Comparison of ENCODE assay signal across 20 cellular contexts in the genomic region with DNA sequence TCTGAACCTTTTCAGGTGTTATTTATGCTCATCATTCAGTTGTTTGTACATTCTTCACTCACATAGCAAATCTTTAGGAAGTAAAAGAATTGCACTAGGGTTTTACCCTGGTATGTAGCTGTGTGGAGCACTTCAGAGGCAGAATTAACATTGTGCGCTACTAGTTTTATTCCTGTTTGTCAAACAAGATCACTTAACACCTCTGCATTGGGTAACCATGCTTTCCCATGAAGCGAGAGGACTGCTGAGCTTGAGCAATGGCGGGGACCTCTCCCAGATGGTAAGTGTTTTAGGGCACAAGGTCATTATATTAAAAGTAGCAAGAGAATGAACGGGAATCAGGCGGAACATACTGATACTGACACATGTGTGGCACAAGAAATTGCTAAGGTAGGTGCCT. TPM values are rescaled to one million over a fixed set of nuclear protein-coding genes. Genes with fewer than 3 reads are reported as not detected.
DNase-seq lines count a peak whose midpoint lies in the region; ATAC-seq and TF ChIP-seq lines count a peak whose summit lies in the region.
"Had no signal": no experiment of that assay in that cellular context is flagged by ENCODE, and none has a peak within 500 bp of the region (broad histone marks: within the 10 kb centered on the region; RNA-seq: fewer than 3 reads in every experiment).

No MANE protein-coding gene starts in this region.

- TF ChIP-seq CTCF in body of pancreas (IDR thresholded peaks at IDR 0.05), result no peak
- no peak for TF ChIP-seq CTCF in foreskin fibroblast (IDR thresholded peaks at IDR 0.05; ENCODE audit: low read depth, low read length)
- no peak for TF ChIP-seq CTCF in right lobe of liver (IDR thresholded peaks at IDR 0.05)
- TF ChIP-seq CTCF in upper lobe of right lung (IDR thresholded peaks at IDR 0.05), result no peak
- TF ChIP-seq CTCF in MM.1S (IDR thresholded peaks at IDR 0.05; ENCODE audit: low read length), result no peak

- no peaks in the 10 kb centered on the region for H3K9me3 Mint-ChIP-seq in stimulated activated effector memory CD8-positive, alpha-beta T cell treated with anti-CD3 and anti-CD28 coated beads, Interleukin-12 subunit alpha, Interleukin-12 subunit beta, amount 100 ng/mL, for 72 hours
- H3K9me3 Mint-ChIP-seq: CD4-positive, CD25-positive, alpha-beta regulatory T cell; CD8-positive, alpha-beta memory T cell had no signal

- H3K9me2 ChIP-seq in GM23248 (ENCODE audit: insufficient read depth), result no peaks in the 10 kb centered on the region
- H3K9me2 ChIP-seq in MM.1S (replicated peaks; ENCODE audit: insufficient read depth, low read length), result no peaks in the 10 kb centered on the region

- H3K36me3 ChIP-seq in body of pancreas (replicated peaks in 1 of 2; ENCODE audit: insufficient read depth in 1 of 2, low read depth in 2 of 2) (no peaks in the 10 kb centered on the region), right lobe of liver (no peaks in the 10 kb centered on the region), upper lobe of right lung (no peaks in the 10 kb centered on the region), GM23248 (ENCODE audit: low read depth) (no peaks in the 10 kb centered on the region), MM.1S (replicated peaks; ENCODE audit: insufficient read depth, low read length) (no peaks in the 10 kb centered on the region)
- H3K36me3 ChIP-seq: BE2C had no signal

- no peaks in the 10 kb centered on the region for H3F3A ChIP-seq in GM23248 (ENCODE audit: insufficient read depth)
- no peaks in the 10 kb centered on the region for H3F3A ChIP-seq in MM.1S (ENCODE audit: insufficient read depth, low read length)

- no peak overlapping the region for H3K27ac Mint-ChIP-seq in stimulated activated effector memory CD8-positive, alpha-beta T cell treated with anti-CD3 and anti-CD28 coated beads, Interleukin-12 subunit alpha, Interleukin-12 subunit beta, amount 100 ng/mL, for 72 hours
- H3K27ac Mint-ChIP-seq: CD4-positive, CD25-positive, alpha-beta regulatory T cell; CD8-positive, alpha-beta memory T cell; GM23338 had no signal

- DNase-seq in body of pancreas, result no peak
- DNase-seq in foreskin fibroblast, result peak; percentile 56 to 78
- DNase-seq in right lobe of liver, result peak in 1 of 3 donors; percentile 72
- no peak for DNase-seq in upper lobe of right lung
- DNase-seq in GM23248, result no peak
- no peak for DNase-seq in MM.1S
- no peak for DNase-seq in stimulated activated effector memory CD8-positive, alpha-beta T cell treated with anti-CD3 and anti-CD28 coated beads, Interleukin-12 subunit alpha, Interleukin-12 subunit beta, amount 100 ng/mL, for 72 hours (ENCODE audit: low spot score in 2 of 2)
- DNase-seq: ACHN; BE2C; C1 segment of cervical spinal cord; CD4-positive, CD25-positive, alpha-beta regulatory T cell; CD8-positive, alpha-beta memory T cell; COR-L47; DMS 273 treated with DMSO at 0.1 percent for 48 hours; DMS53; DND-41; EL; HCEC 1CT had no signal

- H3K4me2 ChIP-seq in GM23248 (ENCODE audit: unreplicated experiment) (no peak overlapping the region), MM.1S (ENCODE audit: low read depth, low read length) (no peak overlapping the region)
- H3K4me2 ChIP-seq: GM23338 had no signal

- H3K4me3 Mint-ChIP-seq in stimulated activated effector memory CD8-positive, alpha-beta T cell treated with anti-CD3 and anti-CD28 coated beads, Interleukin-12 subunit alpha, Interleukin-12 subunit beta, amount 100 ng/mL, for 72 hours, result no peak overlapping the region
- H3K4me3 Mint-ChIP-seq: CD4-positive, CD25-positive, alpha-beta regulatory T cell; CD8-positive, alpha-beta memory T cell; GM23338 had no signal

- ATAC-seq in body of pancreas (peak; percentile 10), right lobe of liver (peak; percentile 26 to 60 (median 47)), upper lobe of right lung (peak; percentile 75)
- no peak for ATAC-seq in stimulated activated effector memory CD8-positive, alpha-beta T cell treated with anti-CD3 and anti-CD28 coated beads, Interleukin-12 subunit alpha, Interleukin-12 subunit beta, amount 100 ng/mL, for 72 hours
- ATAC-seq: GM12878, GM23338 had no signal

- H2AFZ ChIP-seq in GM23248 (no peak overlapping the region), MM.1S (ENCODE audit: low read length) (no peak overlapping the region)
- H2AFZ ChIP-seq: GM23338 had no signal

- H3K9me3 ChIP-seq in body of pancreas, result no peaks in the 10 kb centered on the region
- H3K9me3 ChIP-seq in right lobe of liver, result no peaks in the 10 kb centered on the region
- H3K9me3 ChIP-seq in upper lobe of right lung, result no peaks in the 10 kb centered on the region
- H3K9me3 ChIP-seq in GM23248 (ENCODE audit: low read depth), result no peaks in the 10 kb centered on the region
- no peaks in the 10 kb centered on the region for H3K9me3 ChIP-seq in MM.1S (replicated peaks; ENCODE audit: insufficient read depth, low read length)
- H3K9me3 ChIP-seq: BE2C had no signal

- H3K4me1 ChIP-seq in body of pancreas (peaks cover 14% of the 10 kb centered on the region), right lobe of liver (peaks cover 0 to 51% (median 11%) of the 10 kb centered on the region in 4 donors), upper lobe of right lung (no peaks in the 10 kb centered on the region), GM23248 (ENCODE audit: insufficient read depth) (no peaks in the 10 kb centered on the region; the same call in 1 of the 2 replicates), MM.1S (ENCODE audit: low read length) (peaks cover 8% of the 10 kb centered on the region; the same call in 1 of the 2 replicates)
- H3K4me1 ChIP-seq: BE2C had no signal

- peaks cover 7% of the 10 kb centered on the region for H3K4me1 Mint-ChIP-seq in stimulated activated effector memory CD8-positive, alpha-beta T cell treated with anti-CD3 and anti-CD28 coated beads, Interleukin-12 subunit alpha, Interleukin-12 subunit beta, amount 100 ng/mL, for 72 hours
- H3K4me1 Mint-ChIP-seq: CD4-positive, CD25-positive, alpha-beta regulatory T cell; CD8-positive, alpha-beta memory T cell; GM23338 had no signal

- no peaks in the 10 kb centered on the region for H3K36me3 Mint-ChIP-seq in stimulated activated effector memory CD8-positive, alpha-beta T cell treated with anti-CD3 and anti-CD28 coated beads, Interleukin-12 subunit alpha, Interleukin-12 subunit beta, amount 100 ng/mL, for 72 hours
- H3K36me3 Mint-ChIP-seq: CD4-positive, CD25-positive, alpha-beta regulatory T cell; CD8-positive, alpha-beta memory T cell had no signal

- H3K27me3 ChIP-seq in body of pancreas, result no peaks in the 10 kb centered on the region
- H3K27me3 ChIP-seq in right lobe of liver, result no peaks in the 10 kb centered on the region
- H3K27me3 ChIP-seq in upper lobe of right lung, result no peaks in the 10 kb centered on the region
- H3K27me3 ChIP-seq in GM23248 (replicated peaks; ENCODE audit: insufficient read depth), result peaks cover 20% of the 10 kb centered on the region
- no peaks in the 10 kb centered on the region for H3K27me3 ChIP-seq in MM.1S (replicated peaks; ENCODE audit: insufficient read depth, low read length)
- H3K27me3 ChIP-seq: BE2C had no signal

- intact Hi-C loops in body of pancreas (cut with DNase I) (no loop called here), right lobe of liver (cut with DNase I) (loop anchor here in 1 of 2 donors (10.0 kb wide), 1 partner anchor 49 kb away; no protein-coding TSS in a partner anchor), upper lobe of right lung (cut with DNase I) (no loop called here)

- H3K9ac ChIP-seq in GM23248 (no peak overlapping the region), MM.1S (ENCODE audit: low read length) (no peak overlapping the region)

- no peaks in the 10 kb centered on the region for H3K79me2 ChIP-seq in GM23248 (ENCODE audit: insufficient read depth)
- no peaks in the 10 kb centered on the region for H3K79me2 ChIP-seq in MM.1S (ENCODE audit: low read length)

- H4K20me1 ChIP-seq in GM23248 (ENCODE audit: insufficient read depth), result no peaks in the 10 kb centered on the region
- H4K20me1 ChIP-seq in MM.1S (ENCODE audit: insufficient read depth, low read length), result no peaks in the 10 kb centered on the region

- H3K27ac ChIP-seq in body of pancreas (peak overlapping the region in 1 of 4 donors; percentile 26), right lobe of liver (peak overlapping the region; percentile 33 to 90 (median 81)), upper lobe of right lung (no peak overlapping the region), GM23248 (no peak overlapping the region), MM.1S (ENCODE audit: low read length) (no peak overlapping the region)

- WGBS in body of pancreas, 2 donors, result 75 to 85% methylated on average over 5 of the region's 5 CpGs
- WGBS in right lobe of liver (ENCODE audit: insufficient coverage, low coverage, low lambda C conversion rate, missing lambda C conversion rate), result 42% methylated on average over 5 of the region's 5 CpGs
- WGBS in GM23248 (ENCODE audit: low coverage in 1 of 2, low lambda C conversion rate in 2 of 2, missing lambda C conversion rate in 2 of 2), 2 experiments, result 67 to 68% methylated on average over 5 of the region's 5 CpGs

- H3K4me3 ChIP-seq in body of pancreas, result no peak overlapping the region
- no peak overlapping the region for H3K4me3 ChIP-seq in foreskin fibroblast (ENCODE audit: low read depth in 1 of 2, low read length in 2 of 2)
- H3K4me3 ChIP-seq in right lobe of liver, result peak overlapping the region in 2 of 3 donors; percentile 25 to 37
- H3K4me3 ChIP-seq in upper lobe of right lung, result no peak overlapping the region
- no peak overlapping the region for H3K4me3 ChIP-seq in GM23248
- no peak overlapping the region for H3K4me3 ChIP-seq in MM.1S (ENCODE audit: low read length)
- H3K4me3 ChIP-seq: GM12878, GM23338 had no signal

- TF ChIP-seq POLR2A in body of pancreas (IDR thresholded peaks at IDR 0.05), result no peak
- TF ChIP-seq POLR2A in right lobe of liver (IDR thresholded peaks at IDR 0.05), result no peak

- in situ Hi-C loops in GM23248 (cut with MboI), result no loop called here

RNA-seq across cellular contexts. Expression of a gene that starts 59.2 kb away (rescaled TPM):
- total RNA-seq in body of pancreas (10 to 100 TPM; 56.7 to 96.0 TPM), right lobe of liver (10 to 100 TPM; 15.2 to 35.8 (median 29.9) TPM), upper lobe of right lung (73.3 TPM)
- 44.6 and 50.7 TPM in 2 replicates for total RNA-seq in GM23248 (2014; rRNA removed; shearing (Covaris generic))
- polyA plus RNA-seq in GM23248 (2016; fragmentation: Nextera tagmentation; extraction: Ambion mirVana), result 8.7 and 9.7 TPM in 2 replicates
- total RNA-seq: CD4-positive, CD25-positive, alpha-beta regulatory T cell; CD8-positive, alpha-beta memory T cell had no signal
- polyA plus RNA-seq: CD4-positive, CD25-positive, alpha-beta regulatory T cell; CD8-positive, alpha-beta memory T cell had no signal

Comparison
In these comparisons a context has a peak if more than half of its experiments do, and no peak if none do; other contexts are left out.
1. DNase-seq: peak in foreskin fibroblast (2 of 2); none in body of pancreas (0 of 4), upper lobe of right lung (single experiment), GM23248 (single experiment), MM.1S (single experiment) and stimulated activated effector memory CD8-positive, alpha-beta T cell treated with anti-CD3 and anti-CD28 coated beads, Interleukin-12 subunit alpha, Interleukin-12 subunit beta, amount 100 ng/mL, for 72 hours (0 of 2).
2. H3K27ac ChIP-seq: peak in right lobe of liver (3 of 3); none in upper lobe of right lung (single experiment), GM23248 (single experiment) and MM.1S (single experiment).
3. H3K4me3 ChIP-seq: peak in right lobe of liver (2 of 3); none in body of pancreas (0 of 2), foreskin fibroblast (0 of 2), upper lobe of right lung (single experiment), GM23248 (single experiment) and MM.1S (single experiment).